Comparison of ENCODE assay signal across 26 cellular contexts in genomic region chr20:51884561-51884960, GRCh38.
A peak's percentile ranks its signal among the peaks of the same experiment; 100 is the strongest.
DNase-seq lines count a peak whose midpoint lies in the region; ATAC-seq and TF ChIP-seq lines count a peak whose summit lies in the region.
"Had no signal": no experiment of that assay in that cellular context is flagged by ENCODE, and none has a peak within 500 bp of the region (broad histone marks: within the 10 kb centered on the region; RNA-seq: fewer than 3 reads in every experiment).

No MANE protein-coding gene starts in this region.

- no peaks in the 10 kb centered on the region for H3K27me3 Mint-ChIP-seq in stimulated activated naive CD8-positive, alpha-beta T cell treated with anti-CD3 and anti-CD28 coated beads, Interleukin-15, amount 100 ng/mL, for 72 hours
- H3K27me3 Mint-ChIP-seq: activated naive CD8-positive, alpha-beta T cell treated with anti-CD3 and anti-CD28 coated beads, Interleukin-2, amount 10 ng/mL, durations not matched to agents 7 days and 5 days; progenitor cell of endocrine pancreas had no signal

- DNase-seq in COLO829 (ENCODE audit: low spot score) (peak; percentile 74), M059J (ENCODE audit: low read depth) (peak; percentile 51), choroid plexus epithelial cell (ENCODE audit: low read depth) (peak; percentile 28), middle frontal gyrus (ENCODE audit: extremely low spot score, low spot score) (peak; percentile 32), D341Med (ENCODE audit: low spot score) (no peak), NCI-H2107 treated with DMSO at 0.1 percent for 48 hours (lab: John Stamatoyannopoulos, UW; ENCODE audit: unreplicated experiment) (no peak)
- no peak for DNase-seq in stimulated activated naive CD8-positive, alpha-beta T cell treated with anti-CD3 and anti-CD28 coated beads, Interleukin-15, amount 100 ng/mL, for 72 hours
- no peak for DNase-seq in stimulated activated CD4-positive, alpha-beta T cell treated with anti-CD3 and anti-CD28 coated beads, Interleukin-2, amount 100 ng/mL, for 48 hours
- DNase-seq: activated CD4-positive, alpha-beta T cell treated with anti-CD3 and anti-CD28 coated beads, Interleukin-2, amount 50 U/mL, for 1 hour; activated naive CD8-positive, alpha-beta T cell treated with anti-CD3 and anti-CD28 coated beads, Interleukin-2, amount 10 ng/mL, durations not matched to agents 7 days and 5 days; CD4-positive, alpha-beta memory T cell; cortex of kidney; DMS153; left ventricle myocardium inferior; mucosa of descending colon; NCI-H1417; NCI-H510A treated with DMSO at 0.1 percent for 48 hours; SJCRH30; T-helper 17 cell had no signal

- no peak overlapping the region for H3K4me3 Mint-ChIP-seq in stimulated activated naive CD8-positive, alpha-beta T cell treated with anti-CD3 and anti-CD28 coated beads, Interleukin-15, amount 100 ng/mL, for 72 hours
- H3K4me3 Mint-ChIP-seq: activated naive CD8-positive, alpha-beta T cell treated with anti-CD3 and anti-CD28 coated beads, Interleukin-2, amount 10 ng/mL, durations not matched to agents 7 days and 5 days; activated T-helper 17 cell treated with anti-CD3 and anti-CD28 coated beads, Interleukin-2, amount 50 U/mL, for 72 hours; CD4-positive, alpha-beta memory T cell; endodermal cell; neural crest cell; T-helper 17 cell had no signal

- no peaks in the 10 kb centered on the region for H3K9me3 Mint-ChIP-seq in stimulated activated naive CD8-positive, alpha-beta T cell treated with anti-CD3 and anti-CD28 coated beads, Interleukin-15, amount 100 ng/mL, for 72 hours
- H3K9me3 Mint-ChIP-seq: activated naive CD8-positive, alpha-beta T cell treated with anti-CD3 and anti-CD28 coated beads, Interleukin-2, amount 10 ng/mL, durations not matched to agents 7 days and 5 days; activated T-helper 17 cell treated with anti-CD3 and anti-CD28 coated beads, Interleukin-2, amount 50 U/mL, for 72 hours; endodermal cell; neural crest cell had no signal

- no peaks in the 10 kb centered on the region for H3K4me1 Mint-ChIP-seq in stimulated activated naive CD8-positive, alpha-beta T cell treated with anti-CD3 and anti-CD28 coated beads, Interleukin-15, amount 100 ng/mL, for 72 hours
- H3K4me1 Mint-ChIP-seq: activated naive CD8-positive, alpha-beta T cell treated with anti-CD3 and anti-CD28 coated beads, Interleukin-2, amount 10 ng/mL, durations not matched to agents 7 days and 5 days; activated T-helper 17 cell treated with anti-CD3 and anti-CD28 coated beads, Interleukin-2, amount 50 U/mL, for 72 hours; CD4-positive, alpha-beta memory T cell; T-helper 17 cell had no signal

- H3K27ac Mint-ChIP-seq in stimulated activated naive CD8-positive, alpha-beta T cell treated with anti-CD3 and anti-CD28 coated beads, Interleukin-15, amount 100 ng/mL, for 72 hours, result no peak overlapping the region
- H3K27ac Mint-ChIP-seq: activated naive CD8-positive, alpha-beta T cell treated with anti-CD3 and anti-CD28 coated beads, Interleukin-2, amount 10 ng/mL, durations not matched to agents 7 days and 5 days; activated T-helper 17 cell treated with anti-CD3 and anti-CD28 coated beads, Interleukin-2, amount 50 U/mL, for 72 hours; CD4-positive, alpha-beta memory T cell; endodermal cell; progenitor cell of endocrine pancreas; T-helper 17 cell had no signal

- no peak for ATAC-seq in stimulated activated naive CD8-positive, alpha-beta T cell treated with anti-CD3 and anti-CD28 coated beads, Interleukin-15, amount 100 ng/mL, for 72 hours
- ATAC-seq: activated T-helper 17 cell treated with anti-CD3 and anti-CD28 coated beads, Interleukin-2, amount 50 U/mL, for 72 hours; GM12878; HepG2; mucosa of descending colon; T-helper 17 cell had no signal

- no peak for TF ChIP-seq CTCF in choroid plexus epithelial cell (conservative IDR thresholded peaks at IDR 0.05; ENCODE audit: low read depth, low read length)

- H3K4me3 ChIP-seq in choroid plexus epithelial cell (ENCODE audit: low read depth, low read length), result no peak overlapping the region
- H3K4me3 ChIP-seq: GM12878, left ventricle myocardium inferior, mucosa of descending colon, SJCRH30, thoracic aorta had no signal

Comparison
In these comparisons a context has a peak if more than half of its experiments do, and no peak if none do; other contexts are left out.
1. DNase-seq: peak in COLO829 (single experiment), M059J (single experiment), choroid plexus epithelial cell (single experiment) and middle frontal gyrus (single experiment); none in stimulated activated naive CD8-positive, alpha-beta T cell treated with anti-CD3 and anti-CD28 coated beads, Interleukin-15, amount 100 ng/mL, for 72 hours (0 of 2), stimulated activated CD4-positive, alpha-beta T cell treated with anti-CD3 and anti-CD28 coated beads, Interleukin-2, amount 100 ng/mL, for 48 hours (0 of 2), D341Med (single experiment) and NCI-H2107 treated with DMSO at 0.1 percent for 48 hours (single experiment).